In genomic region chr4:88255111-88255510, GRCh38 we compare ENCODE assay signal across 26 cellular contexts.
"Had no signal": no experiment of that assay in that cellular context is flagged by ENCODE, and none has a peak within 500 bp of the region (broad histone marks: within the 10 kb centered on the region; RNA-seq: fewer than 3 reads in every experiment).

No MANE protein-coding gene starts in this region.

- H3K9ac ChIP-seq: neural progenitor cell, parathyroid adenoma had no signal

- H3K4me2 ChIP-seq: neural progenitor cell, smooth muscle cell had no signal

- H3K9me3 ChIP-seq: ovary, psoas muscle, right lobe of liver, spleen, suprapubic skin, testis, tibial artery, transverse colon, upper lobe of right lung, uterus had no signal

- DNase-seq: natural killer cell; occipital lobe; ovary; psoas muscle; right cardiac atrium; right lobe of liver; spleen; stimulated activated CD4-positive, alpha-beta T cell treated with anti-CD3 and anti-CD28 coated beads, Interleukin-12 subunit alpha, Interleukin-12 subunit beta, amount 100 ng/mL, for 4 hours; stimulated activated CD4-positive, alpha-beta T cell treated with anti-CD3 and anti-CD28 coated beads, Interleukin-1b, Interleukin-23, amount 100 ng/mL, for 48 hours; stimulated activated CD4-positive, alpha-beta T cell treated with anti-CD3 and anti-CD28 coated beads, Interleukin-4, amount 100 ng/mL, for 1 hour; stimulated activated CD4-positive, alpha-beta T cell treated with anti-CD3 and anti-CD28 coated beads, Interleukin-4, amount 100 ng/mL, for 4 hours; stimulated activated CD8-positive, alpha-beta memory T cell treated with anti-CD3 and anti-CD28 coated beads, Interleukin-4, amount 100 ng/mL, for 48 hours; stimulated activated naive CD4-positive, alpha-beta T cell; stimulated activated naive CD8-positive, alpha-beta T cell treated with anti-CD3 and anti-CD28 coated beads, Interleukin-15, amount 100 ng/mL, for 72 hours; stimulated activated naive CD8-positive, alpha-beta T cell treated with anti-CD3 and anti-CD28 coated beads, Interleukin-15, Interleukin-2, amounts not matched to agents 100 U/mL and 50 U/mL, for 24 hours; testis; tibial artery; transverse colon; upper lobe of right lung; uterus had no signal

- H3K27ac ChIP-seq: neural progenitor cell, ovary, parathyroid adenoma, psoas muscle, right lobe of liver, skin epidermis, spleen, suprapubic skin, testis, tibial artery, transverse colon, upper lobe of right lung, uterus had no signal

- H3K4me1 ChIP-seq: neural progenitor cell, parathyroid adenoma, psoas muscle, right lobe of liver, spleen, suprapubic skin, testis, tibial artery, transverse colon, upper lobe of right lung, uterus had no signal

- H3K36me3 ChIP-seq: neural progenitor cell, ovary, right lobe of liver, transverse colon, upper lobe of right lung, uterus had no signal

- H3K4me3 ChIP-seq: neural progenitor cell, ovary, psoas muscle, right lobe of liver, skin epidermis, smooth muscle cell, spleen, suprapubic skin, testis, tibial artery, transverse colon, upper lobe of right lung, uterus had no signal

- H2AFZ ChIP-seq: neural progenitor cell, parathyroid adenoma had no signal

- ATAC-seq: natural killer cell; psoas muscle; right lobe of liver; stimulated activated memory B cell treated with anti-CD40 and anti-IgM and Interleukin-4, amounts not matched to agents 10 μg/mL and 1 μg/mL and 100 μg/mL, for 72 hours; stimulated activated naive CD8-positive, alpha-beta T cell treated with anti-CD3 and anti-CD28 coated beads, Interleukin-15, amount 100 ng/mL, for 72 hours; stimulated activated naive CD8-positive, alpha-beta T cell treated with anti-CD3 and anti-CD28 coated beads, Interleukin-15, Interleukin-2, amounts not matched to agents 100 U/mL and 50 U/mL, for 24 hours; upper lobe of right lung had no signal

- H3K27me3 ChIP-seq: neural progenitor cell, ovary, right lobe of liver, spleen, suprapubic skin, testis, tibial artery, transverse colon, upper lobe of right lung, uterus had no signal
